ENCODE assay signal across 9 cellular contexts in the genomic region with DNA sequence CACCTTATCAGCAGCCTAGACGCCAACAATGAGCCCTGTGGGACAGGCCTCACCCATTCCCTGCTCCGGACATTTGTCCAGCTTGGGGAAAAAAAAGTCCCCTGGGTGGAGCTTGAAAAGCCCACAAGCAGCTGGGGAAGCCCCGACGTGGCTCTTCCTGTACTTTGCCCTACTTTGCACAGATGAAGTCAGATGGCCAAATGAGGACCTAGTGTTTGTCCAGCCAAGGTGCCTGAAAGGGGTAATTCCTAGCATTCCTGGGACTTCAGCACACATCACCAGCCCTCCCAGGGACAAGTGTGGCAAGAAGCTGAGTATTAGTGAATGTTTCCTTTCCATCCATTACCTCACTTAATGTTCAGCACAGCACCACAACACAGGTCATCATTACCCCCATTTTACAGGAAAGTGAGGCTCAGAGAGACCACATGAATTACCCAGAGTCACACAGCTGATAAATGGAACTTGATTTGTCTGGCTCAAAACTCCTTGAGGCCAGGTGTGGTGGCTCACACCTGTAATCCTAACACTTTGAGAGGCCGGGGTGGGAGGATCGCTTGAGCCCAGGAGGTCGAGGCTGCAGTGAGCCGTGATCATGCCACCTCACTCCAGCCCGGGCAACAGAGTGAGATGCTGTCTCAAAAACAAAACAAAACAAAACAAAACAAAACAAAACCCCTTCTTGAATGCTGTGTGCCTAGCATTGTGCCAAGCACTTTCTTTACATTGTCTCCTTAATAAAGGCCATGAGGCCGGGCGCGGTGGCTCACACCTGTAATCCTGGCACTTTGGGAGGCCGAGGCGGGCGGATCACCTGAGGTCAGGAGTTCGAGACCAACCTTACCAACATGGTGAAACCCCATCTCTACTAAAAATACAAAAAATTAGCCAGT. TPM values are rescaled to one million over a fixed set of nuclear protein-coding genes. Genes with fewer than 3 reads are reported as not detected.
DNase-seq lines count a peak whose midpoint lies in the region; ATAC-seq, FAIRE-seq and TF ChIP-seq lines count a peak whose summit lies in the region.
"Had no signal": no experiment of that assay in that cellular context is flagged by ENCODE, and none has a peak within 500 bp of the region (broad histone marks: within the 10 kb centered on the region; RNA-seq: fewer than 3 reads in every experiment).

No MANE protein-coding gene starts in this region.

- no peak overlapping the region for H3K4me3 ChIP-seq in adipocyte (ENCODE audit: low read length)

- H3K4me1 ChIP-seq in adipocyte (ENCODE audit: control insufficient read depth, insufficient read depth, low read length), result peaks cover 18% of the 10 kb centered on the region

- H3K9me3 Mint-ChIP-seq in stimulated activated effector memory CD8-positive, alpha-beta T cell treated with anti-CD3 and anti-CD28 coated beads, Interleukin-12 subunit alpha, Interleukin-12 subunit beta, amount 100 ng/mL, for 72 hours, result no peaks in the 10 kb centered on the region

- H3K36me3 ChIP-seq in adipocyte (ENCODE audit: control insufficient read depth, insufficient read depth, low read length, severe bottlenecking), result no peaks in the 10 kb centered on the region

- H3K4me3 Mint-ChIP-seq in stimulated activated effector memory CD8-positive, alpha-beta T cell treated with anti-CD3 and anti-CD28 coated beads, Interleukin-12 subunit alpha, Interleukin-12 subunit beta, amount 100 ng/mL, for 72 hours, result peak overlapping the region; percentile 27

- peaks cover 28% of the 10 kb centered on the region for H3K4me1 Mint-ChIP-seq in stimulated activated effector memory CD8-positive, alpha-beta T cell treated with anti-CD3 and anti-CD28 coated beads, Interleukin-12 subunit alpha, Interleukin-12 subunit beta, amount 100 ng/mL, for 72 hours

- FAIRE-seq in GM12891 (lab: Jason Lieb, UNC), result peak; percentile 58
- FAIRE-seq: HTR-8/SVneo had no signal

- H3K9ac ChIP-seq in adipocyte (ENCODE audit: low read length), result peak overlapping the region; percentile 49

- peaks cover 12% of the 10 kb centered on the region for H3K27me3 ChIP-seq in adipocyte (replicated peaks; ENCODE audit: control insufficient read depth, insufficient read depth, low read length)

- no peaks in the 10 kb centered on the region for H3K9me3 ChIP-seq in adipocyte (ENCODE audit: control insufficient read depth, low read length)

- no peak for TF ChIP-seq POLR2A in GM12891 (IDR thresholded peaks at IDR 0.05; ENCODE audit: low read depth, low read length)

- peak overlapping the region; percentile 54 for H3K27ac Mint-ChIP-seq in stimulated activated effector memory CD8-positive, alpha-beta T cell treated with anti-CD3 and anti-CD28 coated beads, Interleukin-12 subunit alpha, Interleukin-12 subunit beta, amount 100 ng/mL, for 72 hours

- ATAC-seq in stimulated activated effector memory CD8-positive, alpha-beta T cell treated with anti-CD3 and anti-CD28 coated beads, Interleukin-12 subunit alpha, Interleukin-12 subunit beta, amount 100 ng/mL, for 72 hours, result no peak
- ATAC-seq in GM18909 (IDR thresholded peaks at IDR 0.05; ENCODE audit: poor library complexity, unreplicated experiment) (no peak), HG02852 (IDR thresholded peaks at IDR 0.05; ENCODE audit: unreplicated experiment) (no peak)

- DNase-seq in GM12891 (ENCODE audit: insufficient read length, low spot score) (no peak), adipocyte (ENCODE audit: low read depth) (peak; percentile 42), iPS-NIHi7 (ENCODE audit: extremely low spot score) (peak; percentile 7), occipital lobe (lab: John Stamatoyannopoulos, UW) (no peak), SKM-1 (lab: John Stamatoyannopoulos, UW; ENCODE audit: unreplicated experiment) (no peak)
- DNase-seq in stimulated activated effector memory CD8-positive, alpha-beta T cell treated with anti-CD3 and anti-CD28 coated beads, Interleukin-12 subunit alpha, Interleukin-12 subunit beta, amount 100 ng/mL, for 72 hours (ENCODE audit: low spot score in 2 of 2), result no peak

- H3K36me3 Mint-ChIP-seq in stimulated activated effector memory CD8-positive, alpha-beta T cell treated with anti-CD3 and anti-CD28 coated beads, Interleukin-12 subunit alpha, Interleukin-12 subunit beta, amount 100 ng/mL, for 72 hours, result no peaks in the 10 kb centered on the region

TF ChIP-seq in GM12891, 5 proteins besides CTCF, POLR2A, EP300 and RAD21:
- no peak for TF ChIP-seq POU2F2 (IDR thresholded peaks at IDR 0.05; ENCODE audit: low read depth, low read length)
- no peak for TF ChIP-seq PAX5 (IDR thresholded peaks at IDR 0.05; ENCODE audit: insufficient read depth, low read length, severe bottlenecking)
- no peak for TF ChIP-seq TAF1 (IDR thresholded peaks at IDR 0.05; ENCODE audit: low read depth, low read length)
- TF ChIP-seq SPI1 (IDR thresholded peaks at IDR 0.05; ENCODE audit: low read depth, low read length), result no peak
- no peak for TF ChIP-seq POLR2AphosphoS5 (IDR thresholded peaks at IDR 0.05; ENCODE audit: low read depth, low read length)
TF ChIP-seq in GM12891: peak in this region for 0.

RNA-seq across cellular contexts. Expression of gene PLLP, which starts 19.9 kb away (rescaled TPM):
- 0.89 TPM for polyA plus RNA-seq in GM12891 (2012; ENCODE audit: low read depth, missing spikeins)
- 1.2 TPM for total RNA-seq in occipital lobe

RNA-seq across cellular contexts. Expression of gene CCL22, which starts 54.2 kb away (rescaled TPM):
- 734 TPM for polyA plus RNA-seq in GM12891 (2012; ENCODE audit: low read depth, missing spikeins)
- total RNA-seq in occipital lobe, result not detected

RNA-seq across cellular contexts. Expression of gene ARL2BP, which starts 59.4 kb away (rescaled TPM):
- 19.1 TPM for polyA plus RNA-seq in GM12891 (2012; ENCODE audit: low read depth, missing spikeins)
- total RNA-seq in occipital lobe, result 81.4 TPM

Comparison
In these comparisons a context has a peak if more than half of its experiments do, and no peak if none do; other contexts are left out.
1. DNase-seq: peak in adipocyte (single experiment) and iPS-NIHi7 (single experiment); none in GM12891 (single experiment), stimulated activated effector memory CD8-positive, alpha-beta T cell treated with anti-CD3 and anti-CD28 coated beads, Interleukin-12 subunit alpha, Interleukin-12 subunit beta, amount 100 ng/mL, for 72 hours (0 of 2), occipital lobe (single experiment) and SKM-1 (single experiment).